Comparison of ENCODE assay signal across 11 cellular contexts in genomic region chr1:224181453-224181810, GRCh38. TPM values are rescaled to one million over a fixed set of nuclear protein-coding genes. Genes with fewer than 3 reads are reported as not detected.
A peak's percentile ranks its signal among the peaks of the same experiment; 100 is the strongest.
DNase-seq lines count a peak whose midpoint lies in the region; ATAC-seq and TF ChIP-seq lines count a peak whose summit lies in the region.
"Had no signal": no experiment of that assay in that cellular context is flagged by ENCODE, and none has a peak within 500 bp of the region (broad histone marks: within the 10 kb centered on the region; RNA-seq: fewer than 3 reads in every experiment).

No MANE protein-coding gene starts in this region.

- H3K4me3 Mint-ChIP-seq in activated naive CD4-positive, alpha-beta T cell treated with anti-CD3 and anti-CD28 coated beads, Interleukin-2, amount 10 ng/mL, durations not matched to agents 7 days and 5 days = peak overlapping the region; percentile 79
- H3K4me3 Mint-ChIP-seq in activated B cell treated with CpG ODN at 0.5 μM for 24 hours = no peak overlapping the region

- ATAC-seq in activated B cell treated with CpG ODN at 0.5 μM for 24 hours (ENCODE audit: low read depth) (no peak), left lobe of liver (no peak), upper lobe of right lung (no peak), GM18868 (IDR thresholded peaks at IDR 0.05; ENCODE audit: unreplicated experiment) (no peak), GM21825 (IDR thresholded peaks at IDR 0.05; ENCODE audit: unreplicated experiment) (no peak), HG02759 (IDR thresholded peaks at IDR 0.05; ENCODE audit: unreplicated experiment) (no peak)

- peak overlapping the region; percentile 94 for H3K27ac ChIP-seq in upper lobe of right lung

- peak overlapping the region; percentile 99 for H3K27ac Mint-ChIP-seq in activated naive CD4-positive, alpha-beta T cell treated with anti-CD3 and anti-CD28 coated beads, Interleukin-2, amount 10 ng/mL, durations not matched to agents 7 days and 5 days
- peak overlapping the region; percentile 91 for H3K27ac Mint-ChIP-seq in activated B cell treated with CpG ODN at 0.5 μM for 24 hours

- peaks cover 24% of the 10 kb centered on the region for H3K36me3 Mint-ChIP-seq in activated naive CD4-positive, alpha-beta T cell treated with anti-CD3 and anti-CD28 coated beads, Interleukin-2, amount 10 ng/mL, durations not matched to agents 7 days and 5 days
- peaks cover 12% of the 10 kb centered on the region for H3K36me3 Mint-ChIP-seq in activated B cell treated with CpG ODN at 0.5 μM for 24 hours (ENCODE audit: low read depth)

- no peaks in the 10 kb centered on the region for H3K27me3 ChIP-seq in upper lobe of right lung

- DNase-seq in activated naive CD4-positive, alpha-beta T cell treated with anti-CD3 and anti-CD28 coated beads, Interleukin-2, amount 10 ng/mL, durations not matched to agents 7 days and 5 days = no peak
- no peak for DNase-seq in activated naive CD4-positive, alpha-beta T cell (lab: John Stamatoyannopoulos, UW)
- no peak for DNase-seq in activated B cell treated with CpG ODN at 0.5 μM for 24 hours
- peak; percentile 33 for DNase-seq in left lobe of liver (ENCODE audit: low spot score)
- no peak for DNase-seq in upper lobe of right lung
- DNase-seq: aorta, mesenchymal stem cell, NCI-H1048 had no signal

- TF ChIP-seq CTCF in activated B cell treated with CpG ODN at 0.5 μM for 24 hours (IDR thresholded peaks at IDR 0.05) = no peak
- no peak for TF ChIP-seq CTCF in upper lobe of right lung (IDR thresholded peaks at IDR 0.05)

- no peaks in the 10 kb centered on the region for H3K9me3 ChIP-seq in upper lobe of right lung

- CTCF ChIA-PET in activated naive CD4-positive, alpha-beta T cell treated with anti-CD3 and anti-CD28 coated beads, Interleukin-2, amount 10 ng/mL, durations not matched to agents 7 days and 5 days (lab: Charles Lee) = interaction anchor here (2.0 kb wide), 1 partner anchor 12 kb away, joined by 4 read pairs; no protein-coding TSS in a partner anchor
- CTCF ChIA-PET in activated B cell treated with CpG ODN at 0.5 μM for 24 hours (lab: Charles Lee) = no interaction called here

- POLR2A ChIA-PET in activated B cell treated with CpG ODN at 0.5 μM for 24 hours (lab: Charles Lee) = interaction anchor here (2.0 to 4.1 kb wide), 7 partner anchors 11 to 148 kb away, joined by 8 to 59 read pairs (median 14); partner anchors contain the start of genes FBXO28 and NVL

- H3K4me1 Mint-ChIP-seq in activated naive CD4-positive, alpha-beta T cell treated with anti-CD3 and anti-CD28 coated beads, Interleukin-2, amount 10 ng/mL, durations not matched to agents 7 days and 5 days = peaks cover 43% of the 10 kb centered on the region
- H3K4me1 Mint-ChIP-seq in activated B cell treated with CpG ODN at 0.5 μM for 24 hours = peaks cover 47% of the 10 kb centered on the region

- no peak overlapping the region for H3K4me3 ChIP-seq in upper lobe of right lung

- peaks cover 18% of the 10 kb centered on the region for H3K27me3 Mint-ChIP-seq in activated naive CD4-positive, alpha-beta T cell treated with anti-CD3 and anti-CD28 coated beads, Interleukin-2, amount 10 ng/mL, durations not matched to agents 7 days and 5 days
- H3K27me3 Mint-ChIP-seq in activated B cell treated with CpG ODN at 0.5 μM for 24 hours = no peaks in the 10 kb centered on the region

- no peaks in the 10 kb centered on the region for H3K9me3 Mint-ChIP-seq in activated naive CD4-positive, alpha-beta T cell treated with anti-CD3 and anti-CD28 coated beads, Interleukin-2, amount 10 ng/mL, durations not matched to agents 7 days and 5 days
- no peaks in the 10 kb centered on the region for H3K9me3 Mint-ChIP-seq in activated B cell treated with CpG ODN at 0.5 μM for 24 hours

- peaks cover 15% of the 10 kb centered on the region for H3K4me1 ChIP-seq in upper lobe of right lung

- H3K36me3 ChIP-seq in upper lobe of right lung = no peaks in the 10 kb centered on the region

- intact Hi-C loops in activated B cell treated with CpG ODN at 0.5 μM for 24 hours (cut with micrococcal nuclease) = loop anchor here (5.0 to 10.0 kb wide), 3 partner anchors 66 to 1843 kb away; partner anchors contain the start of gene WDR26
- intact Hi-C loops in upper lobe of right lung (cut with DNase I) = no loop called here

RNA-seq across cellular contexts. Expression of gene DEGS1, which starts 1.6 kb away (rescaled TPM):
- total RNA-seq in activated B cell treated with CpG ODN at 0.5 μM for 24 hours (55.5 and 55.9 TPM in 2 replicates), left lobe of liver (17.2 TPM), upper lobe of right lung (76.7 TPM)
